ENCODE assay signal across 10 cellular contexts in genomic region chr1:942411-942821, GRCh38. TPM values are rescaled to one million over a fixed set of nuclear protein-coding genes. Genes with fewer than 3 reads are reported as not detected.
DNase-seq lines count a peak whose midpoint lies in the region; ATAC-seq and TF ChIP-seq lines count a peak whose summit lies in the region.
"Had no signal": no experiment of that assay in that cellular context is flagged by ENCODE, and none has a peak within 500 bp of the region (broad histone marks: within the 10 kb centered on the region; RNA-seq: fewer than 3 reads in every experiment).

No MANE protein-coding gene starts in this region.

- H3K27me3 Mint-ChIP-seq in endodermal cell (ENCODE audit: insufficient read depth) (peaks cover 20% of the 10 kb centered on the region), immature natural killer cell (ENCODE audit: low read depth in 3 of 3) (peaks cover 4 to 14% (median 10%) of the 10 kb centered on the region in 3 donors)

- H3K4me3 Mint-ChIP-seq in endodermal cell (peak overlapping the region; percentile 76), immature natural killer cell (no peak overlapping the region)
- H3K4me3 Mint-ChIP-seq: activated B cell treated with CpG ODN at 0.5 μM for 24 hours had no signal

- ATAC-seq in psoas muscle, result no peak

- no peaks in the 10 kb centered on the region for H3K9me2 ChIP-seq in MM.1S (replicated peaks; ENCODE audit: insufficient read depth, low read length)

- H3K79me2 ChIP-seq in MM.1S (ENCODE audit: low read length), result no peaks in the 10 kb centered on the region

- H2AFZ ChIP-seq in MM.1S (ENCODE audit: low read length), result no peak overlapping the region

- H3K9me3 ChIP-seq in MM.1S (replicated peaks; ENCODE audit: insufficient read depth, low read length), result no peaks in the 10 kb centered on the region
- no peaks in the 10 kb centered on the region for H3K9me3 ChIP-seq in endodermal cell (ENCODE audit: control insufficient read depth, low read length)
- H3K9me3 ChIP-seq in psoas muscle, result no peaks in the 10 kb centered on the region

- peaks cover 7% of the 10 kb centered on the region; the same call in 1 of the 2 replicates for H4K20me1 ChIP-seq in MM.1S (ENCODE audit: insufficient read depth, low read length)

- DNase-seq in ELR (ENCODE audit: low read depth) (peak; percentile 33), MM.1S (no peak), endodermal cell (peak; percentile 78), psoas muscle (no peak), immature natural killer cell (no peak), HPDE6-E6E7 (ENCODE audit: extremely low spot score) (no peak), C1 segment of cervical spinal cord (lab: John Stamatoyannopoulos, UW) (no peak)
- DNase-seq: activated B cell treated with CpG ODN at 0.5 μM for 24 hours, NCI-H2029 had no signal

- H3K4me2 ChIP-seq in MM.1S (ENCODE audit: low read depth, low read length), result peak overlapping the region; percentile 79; the same call in 1 of the 2 replicates

- no peaks in the 10 kb centered on the region for H3K9me3 Mint-ChIP-seq in endodermal cell
- H3K9me3 Mint-ChIP-seq in immature natural killer cell, result no peaks in the 10 kb centered on the region
- H3K9me3 Mint-ChIP-seq: activated B cell treated with CpG ODN at 0.5 μM for 24 hours had no signal

- H3K9ac ChIP-seq in MM.1S (ENCODE audit: low read length), result no peak overlapping the region
- peak overlapping the region; percentile 20 for H3K9ac ChIP-seq in endodermal cell (ENCODE audit: extremely low read depth, low read length, poor library complexity, severe bottlenecking)

- peaks cover 16% of the 10 kb centered on the region for H3F3A ChIP-seq in MM.1S (ENCODE audit: insufficient read depth, low read length)

- H3K27ac ChIP-seq in MM.1S (ENCODE audit: low read length) (no peak overlapping the region), endodermal cell (ENCODE audit: low read depth, low read length) (no peak overlapping the region), psoas muscle (no peak overlapping the region)

- TF ChIP-seq CTCF in MM.1S (IDR thresholded peaks at IDR 0.05; ENCODE audit: low read length) (no peak), endodermal cell (conservative IDR thresholded peaks at IDR 0.05) (no peak), psoas muscle (IDR thresholded peaks at IDR 0.05) (no peak)

- no peak overlapping the region for H3K4me3 ChIP-seq in MM.1S (ENCODE audit: low read length)
- peak overlapping the region; percentile 55 for H3K4me3 ChIP-seq in endodermal cell (ENCODE audit: low read length)
- H3K4me3 ChIP-seq in psoas muscle, result peak overlapping the region; percentile 62

- H3K36me3 ChIP-seq in MM.1S (replicated peaks; ENCODE audit: insufficient read depth, low read length) (no peaks in the 10 kb centered on the region), endodermal cell (ENCODE audit: control insufficient read depth, insufficient read depth, low read length) (peaks cover 2% of the 10 kb centered on the region), psoas muscle (ENCODE audit: insufficient read depth in 1 of 2, low read depth in 1 of 2) (peaks cover 0 to 28% of the 10 kb centered on the region in 2 donors)

- peaks cover 57% of the 10 kb centered on the region for H3K27me3 ChIP-seq in MM.1S (replicated peaks; ENCODE audit: insufficient read depth, low read length)
- peaks cover 13% of the 10 kb centered on the region for H3K27me3 ChIP-seq in endodermal cell (ENCODE audit: control insufficient read depth, insufficient read depth, low read length, poor library complexity, severe bottlenecking)
- H3K27me3 ChIP-seq in psoas muscle (ENCODE audit: insufficient read depth in 3 of 3, low read length in 2 of 3), result peaks cover 0 to 60% (median 28%) of the 10 kb centered on the region in 3 donors

- H3K4me1 Mint-ChIP-seq in endodermal cell (peaks cover 15% of the 10 kb centered on the region), immature natural killer cell (peaks cover 0 to 8% of the 10 kb centered on the region in 2 donors)

- no peak overlapping the region for H3K27ac Mint-ChIP-seq in endodermal cell
- no peak overlapping the region for H3K27ac Mint-ChIP-seq in immature natural killer cell
- H3K27ac Mint-ChIP-seq: activated B cell treated with CpG ODN at 0.5 μM for 24 hours had no signal

- WGBS in endodermal cell (ENCODE audit: insufficient coverage in 1 of 2, insufficient read length in 1 of 2), 2 experiments, result 2% methylated on average over 48 of the region's 48 CpGs; no CpG with 5 or more reads in 1 of the 2 experiments
- 2 to 4% (median 2%) methylated on average over 18 to 48 of the region's 48 CpGs for WGBS in psoas muscle, 3 donors

- intact Hi-C loops in psoas muscle (cut with DNase I), result no loop called here

- H3K4me1 ChIP-seq in MM.1S (ENCODE audit: low read length) (peaks cover 34% of the 10 kb centered on the region), endodermal cell (ENCODE audit: control insufficient read depth, insufficient read depth, low read length) (peaks cover 16% of the 10 kb centered on the region), psoas muscle (peaks cover 18% of the 10 kb centered on the region)

- peaks cover 20% of the 10 kb centered on the region for H3K36me3 Mint-ChIP-seq in endodermal cell (ENCODE audit: low read depth)
- peaks cover 4 to 8% (median 7%) of the 10 kb centered on the region in 3 donors for H3K36me3 Mint-ChIP-seq in immature natural killer cell

RNA-seq across cellular contexts. Expression of gene NOC2L, which starts 16.6 kb away (rescaled TPM):
- 10 to 100 TPM; 83.5 to 97.3 TPM for total RNA-seq in endodermal cell
- 62.0 TPM for polyA plus RNA-seq in endodermal cell (2013, experiment 1 of 2)
- 55.3 TPM for polyA plus RNA-seq in endodermal cell (2013, experiment 2 of 2)
- 10 to 100 TPM; 61.4 to 87.0 (median 82.7) TPM for total RNA-seq in psoas muscle
- 100 to 1,000 TPM in 1 of 3 donors, 10 to 100 TPM in 2; 78.1 to 106 (median 92.7) TPM for polyA plus RNA-seq in psoas muscle
- 10 to 100 TPM; 48.2 to 69.8 (median 53.5) TPM for polyA plus RNA-seq in immature natural killer cell

RNA-seq across cellular contexts. Expression of gene KLHL17, which starts 18.0 kb away (rescaled TPM):
- total RNA-seq in endodermal cell (10 to 100 TPM; 49.2 to 58.2 TPM), psoas muscle (1 to 10 TPM; 2.1 to 3.8 (median 3.0) TPM)
- polyA plus RNA-seq in endodermal cell (2013, experiment 1 of 2), result 41.1 TPM
- polyA plus RNA-seq in endodermal cell (2013, experiment 2 of 2), result 32.2 TPM
- polyA plus RNA-seq in psoas muscle (1 to 10 TPM; 3.4 to 5.5 (median 4.1) TPM), immature natural killer cell (1 to 10 TPM in 2 of 3 donors, not detected in 1; 1.8 to 2.2 TPM)

RNA-seq across cellular contexts. Expression of gene SAMD11, which starts 18.7 kb away (rescaled TPM):
- total RNA-seq in endodermal cell, result 100 to 1,000 TPM; 152 to 156 TPM
- polyA plus RNA-seq in endodermal cell (2013, experiment 1 of 2), result 28.0 TPM
- 26.1 TPM for polyA plus RNA-seq in endodermal cell (2013, experiment 2 of 2)
- 1 to 10 TPM in 2 of 4 donors, under 1 TPM in 1, not detected in 1; 0.37 to 6.9 (median 1.5) TPM for total RNA-seq in psoas muscle
- 1 to 10 TPM in 1 of 3 donors, under 1 TPM in 2; 0.28 to 1.5 (median 0.58) TPM for polyA plus RNA-seq in psoas muscle
- polyA plus RNA-seq in immature natural killer cell, result under 1 TPM in 1 of 3 donors, not detected in 2; 0.14 TPM
- total RNA-seq: activated B cell treated with CpG ODN at 0.5 μM for 24 hours had no signal

RNA-seq across cellular contexts. Expression of gene PLEKHN1, which starts 23.9 kb away (rescaled TPM):
- total RNA-seq in endodermal cell, result 1 to 10 TPM; 1.5 to 4.6 TPM
- polyA plus RNA-seq in endodermal cell (2013, experiment 1 of 2), result not detected
- polyA plus RNA-seq in endodermal cell (2013, experiment 2 of 2), result 0.29 TPM
- not detected for total RNA-seq in psoas muscle
- under 1 TPM in 1 of 3 donors, not detected in 2; 0.03 TPM for polyA plus RNA-seq in psoas muscle
- 1 to 10 TPM in 1 of 3 donors, under 1 TPM in 2; 0.14 to 2.2 (median 0.68) TPM for polyA plus RNA-seq in immature natural killer cell

RNA-seq across cellular contexts. Expression of gene PERM1, which starts 39.5 kb away (rescaled TPM):
- total RNA-seq in endodermal cell (not detected), psoas muscle (100 to 1,000 TPM in 2 of 4 donors, 10 to 100 TPM in 2; 13.9 to 249 (median 109) TPM)
- polyA plus RNA-seq in endodermal cell (2013, experiment 1 of 2), result not detected
- not detected for polyA plus RNA-seq in endodermal cell (2013, experiment 2 of 2)
- polyA plus RNA-seq in psoas muscle (100 to 1,000 TPM in 1 of 3 donors, 10 to 100 TPM in 2; 38.1 to 239 (median 58.5) TPM), immature natural killer cell (not detected)
- total RNA-seq: activated B cell treated with CpG ODN at 0.5 μM for 24 hours, bronchial epithelial cell had no signal

Comparison
In these comparisons a context has a peak if more than half of its experiments do, and no peak if none do; other contexts are left out.
1. DNase-seq: peak in ELR (single experiment) and endodermal cell (single experiment); none in MM.1S (single experiment), psoas muscle (0 of 2), immature natural killer cell (0 of 3), HPDE6-E6E7 (single experiment) and C1 segment of cervical spinal cord (0 of 14).
2. RNA of gene KLHL17, which starts 18.0 kb away (total RNA-seq): 49.2 to 58.2 TPM in endodermal cell; 2.1 to 3.8 TPM in psoas muscle; every median in the first group is over 10 times any median in the second.
3. RNA of gene SAMD11, which starts 18.7 kb away (total RNA-seq): 152 to 156 TPM in endodermal cell; 0.37 to 6.9 TPM in psoas muscle; every median in the first group is over 10 times any median in the second.